ENCODE assay signal across 10 cellular contexts in the genomic region with DNA sequence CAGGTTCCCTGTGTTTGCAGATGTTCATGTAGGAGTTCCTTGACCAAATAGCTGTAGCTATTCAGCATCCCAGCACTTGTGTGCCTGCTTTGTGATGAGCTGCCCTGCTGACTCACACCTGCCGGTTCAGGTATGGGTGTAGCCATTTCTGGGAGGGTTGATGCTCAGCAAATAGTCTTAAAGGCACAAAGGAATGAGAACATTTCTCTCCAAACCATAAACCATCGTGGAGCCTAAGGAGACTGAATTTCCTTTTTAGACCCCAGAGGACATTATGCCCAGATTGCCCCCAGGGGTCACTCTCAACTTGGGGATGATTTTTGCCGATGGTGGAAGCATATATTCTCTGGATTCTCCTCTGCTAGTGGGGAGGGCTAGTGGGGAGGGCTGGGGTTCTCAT.
DNase-seq lines count a peak whose midpoint lies in the region; TF ChIP-seq lines count a peak whose summit lies in the region.
"Had no signal": no experiment of that assay in that cellular context is flagged by ENCODE, and none has a peak within 500 bp of the region (broad histone marks: within the 10 kb centered on the region; RNA-seq: fewer than 3 reads in every experiment).

No MANE protein-coding gene starts in this region.

- no peak overlapping the region for H3K4ac ChIP-seq in H9 (ENCODE audit: low read depth, low read length)

- H3K4me3 ChIP-seq in WERI-Rb-1 (ENCODE audit: low read depth, low read length) = no peak overlapping the region
- no peak overlapping the region for H3K4me3 ChIP-seq in effector memory CD4-positive, alpha-beta T cell (ENCODE audit: insufficient read depth, low read depth, low read length, poor library complexity, severe bottlenecking)
- H3K4me3 ChIP-seq: sigmoid colon had no signal

- H3K36me3 ChIP-seq in WERI-Rb-1 = no peaks in the 10 kb centered on the region
- no peaks in the 10 kb centered on the region for H3K36me3 ChIP-seq in effector memory CD4-positive, alpha-beta T cell (ENCODE audit: control insufficient read depth, insufficient read depth, low read length)
- H3K36me3 ChIP-seq: sigmoid colon had no signal

- H3K18ac ChIP-seq in H9 (ENCODE audit: insufficient read length, low read depth, low read length) = no peak overlapping the region

- H3K27ac ChIP-seq in H9 (ENCODE audit: insufficient read length, low read depth, low read length) (no peak overlapping the region), WERI-Rb-1 (no peak overlapping the region)
- H3K27ac ChIP-seq in effector memory CD4-positive, alpha-beta T cell (ENCODE audit: insufficient read depth, low read length, poor library complexity, severe bottlenecking) = no peak overlapping the region
- H3K27ac ChIP-seq: sigmoid colon had no signal

- H3K36me3 Mint-ChIP-seq in H9 (ENCODE audit: insufficient read depth in 1 of 3, low read depth in 3 of 3) = no peaks in the 10 kb centered on the region; a peak in 1 of 7 replicates

- no peak overlapping the region for H2BK20ac ChIP-seq in H9 (ENCODE audit: low read depth, low read length, poor library complexity, severe bottlenecking)

- H4K8ac ChIP-seq in H9 (replicated peaks; ENCODE audit: insufficient read length, low read depth, low read length) = no peak overlapping the region

- TF ChIP-seq CTCF in H9 (conservative IDR thresholded peaks at IDR 0.05) (peak; percentile 55; the same call in 2 of the 3 replicates), WERI-Rb-1 (IDR thresholded peaks at IDR 0.05; ENCODE audit: low read depth, low read length) (peak; percentile 57)

- no peaks in the 10 kb centered on the region for H3K4me1 ChIP-seq in H9 (ENCODE audit: insufficient read depth, low read length)
- no peaks in the 10 kb centered on the region for H3K4me1 ChIP-seq in effector memory CD4-positive, alpha-beta T cell (ENCODE audit: control insufficient read depth, insufficient read depth, low read length, poor library complexity, severe bottlenecking)

- H3K23me2 ChIP-seq in H9 (ENCODE audit: insufficient read length, low read depth, low read length, poor library complexity, severe bottlenecking) = no peaks in the 10 kb centered on the region

- H2BK12ac ChIP-seq in H9 (ENCODE audit: insufficient read length, low read depth, low read length) = no peak overlapping the region

- no peak overlapping the region for H3K27ac Mint-ChIP-seq in H9

- no peak overlapping the region for H2BK5ac ChIP-seq in H9 (ENCODE audit: insufficient read length, low read length)

- H3K79me1 ChIP-seq in H9 (ENCODE audit: insufficient read depth, low read depth, low read length, poor library complexity, severe bottlenecking) = no peaks in the 10 kb centered on the region

- no peak overlapping the region for H2AK5ac ChIP-seq in H9 (ENCODE audit: insufficient read length, low read length)

- peak; percentile 10 for DNase-seq in COLO829 (ENCODE audit: low spot score)
- peak; percentile 35 for DNase-seq in H9
- peak; percentile 37 for DNase-seq in WERI-Rb-1
- DNase-seq in iPS DF 19.7 (ENCODE audit: low read depth, low spot score) = peak; percentile 20
- no peak for DNase-seq in inferior parietal cortex (ENCODE audit: extremely low spot score)
- DNase-seq in effector memory CD4-positive, alpha-beta T cell = no peak
- no peak for DNase-seq in activated T-cell treated with anti-CD3 and anti-CD28 coated beads, Interleukin-2, amount 50 U/mL, for 1 hour
- DNase-seq in head of caudate nucleus = no peak
- DNase-seq: activated T-cell treated with anti-CD3 and anti-CD28 coated beads, Interleukin-2, amount 50 U/mL, for 4 hours; sigmoid colon had no signal

- H3K9me3 ChIP-seq in H9 (ENCODE audit: control insufficient read depth, low read depth, low read length) (no peaks in the 10 kb centered on the region), WERI-Rb-1 (ENCODE audit: severe bottlenecking) (peaks cover 4% of the 10 kb centered on the region)
- no peaks in the 10 kb centered on the region for H3K9me3 ChIP-seq in effector memory CD4-positive, alpha-beta T cell (ENCODE audit: control insufficient read depth, low read length)
- H3K9me3 ChIP-seq: sigmoid colon had no signal

- H4K20me1 ChIP-seq in H9 (ENCODE audit: control insufficient read depth, insufficient read depth, insufficient read length) = no peaks in the 10 kb centered on the region

- no peak overlapping the region for H3T11ph ChIP-seq in H9 (ENCODE audit: low read length)

- H3K27me3 ChIP-seq in H9 (ENCODE audit: insufficient read depth, low read length) (no peaks in the 10 kb centered on the region), WERI-Rb-1 (ENCODE audit: insufficient read depth, low read depth, severe bottlenecking) (no peaks in the 10 kb centered on the region)
- H3K27me3 ChIP-seq in effector memory CD4-positive, alpha-beta T cell (replicated peaks; ENCODE audit: control insufficient read depth, insufficient read depth, low read length, poor library complexity, severe bottlenecking) = no peaks in the 10 kb centered on the region
- H3K27me3 ChIP-seq: sigmoid colon had no signal

- no peak overlapping the region for H4K91ac ChIP-seq in H9 (ENCODE audit: insufficient read length, low read depth, low read length)

- WGBS in H9 (ENCODE audit: extremely low coverage, insufficient read length, low lambda C conversion rate) = no CpG with 5 or more reads among the region's 3 CpGs

- H3K9me3 Mint-ChIP-seq in H9 = no peaks in the 10 kb centered on the region; a peak in 2 of 5 replicates

- H4K5ac ChIP-seq in H9 (ENCODE audit: insufficient read length, low read depth, low read length) = no peak overlapping the region

- no peak overlapping the region for H3K14ac ChIP-seq in H9 (ENCODE audit: insufficient read depth, low read length)

- no peak overlapping the region for H3K56ac ChIP-seq in H9 (ENCODE audit: insufficient read length, low read depth, low read length)

- peaks cover 17 to 20% of the 10 kb centered on the region in 2 experiments for H3K4me1 Mint-ChIP-seq in H9

- H3K4me2 ChIP-seq in H9 (ENCODE audit: insufficient read depth, insufficient read length, low read length) = no peak overlapping the region

- intact Hi-C loops in head of caudate nucleus (cut with DNase I) = no loop called here

- no peak overlapping the region for H3K4me3 Mint-ChIP-seq in H9
- H3K4me3 Mint-ChIP-seq: activated T-cell treated with anti-CD3 and anti-CD28 coated beads, Interleukin-2, amount 50 U/mL, for 4 hours had no signal

- no peaks in the 10 kb centered on the region; the same call in 1 of the 2 replicates for H3K27me3 Mint-ChIP-seq in H9 (ENCODE audit: low read depth)

- no peak overlapping the region for H2BK120ac ChIP-seq in H9 (ENCODE audit: low read depth, low read length, poor library complexity, severe bottlenecking)

- H2BK15ac ChIP-seq in H9 (ENCODE audit: low read depth, low read length) = no peak overlapping the region

- H3K23ac ChIP-seq in H9 (ENCODE audit: insufficient read length, low read depth, low read length) = no peak overlapping the region

- H3K9ac ChIP-seq in H9 (ENCODE audit: extremely low read depth, insufficient read length, low read length) = no peak overlapping the region

- no peaks in the 10 kb centered on the region for H3K79me2 ChIP-seq in H9 (ENCODE audit: insufficient read depth, low read length)

- H2AFZ ChIP-seq in H9 (ENCODE audit: low read length) = no peak overlapping the region

Comparison
In these comparisons a context has a peak if more than half of its experiments do, and no peak if none do; other contexts are left out.
1. DNase-seq: peak in COLO829 (single experiment), H9 (single experiment), WERI-Rb-1 (single experiment) and iPS DF 19.7 (single experiment); none in inferior parietal cortex (single experiment), effector memory CD4-positive, alpha-beta T cell (0 of 3), activated T-cell treated with anti-CD3 and anti-CD28 coated beads, Interleukin-2, amount 50 U/mL, for 1 hour (single experiment) and head of caudate nucleus (0 of 42).